27 cellular contexts compared by ENCODE assay signal in genomic region chr3:79847928-79848327, GRCh38.
DNase-seq lines count a peak whose midpoint lies in the region; ATAC-seq, FAIRE-seq and TF ChIP-seq lines count a peak whose summit lies in the region.
"Had no signal": no experiment of that assay in that cellular context is flagged by ENCODE, and none has a peak within 500 bp of the region (broad histone marks: within the 10 kb centered on the region; RNA-seq: fewer than 3 reads in every experiment).

No MANE protein-coding gene starts in this region.

- H3K9me1 ChIP-seq in K562 (ENCODE audit: control insufficient read depth, insufficient read depth, low read length): no peaks in the 10 kb centered on the region

- H3K4me2 ChIP-seq in A549 (no peak overlapping the region), Loucy (ENCODE audit: low read depth, low read length, poor library complexity, severe bottlenecking) (no peak overlapping the region), K562 (ENCODE audit: insufficient read depth, low read length) (no peak overlapping the region)
- H3K4me2 ChIP-seq: BLaER1 had no signal

- H3K4me3 ChIP-seq in A549 (no peak overlapping the region), ACC112 (ENCODE audit: low read depth, low read length) (no peak overlapping the region), Loucy (ENCODE audit: low read length, poor library complexity, severe bottlenecking) (no peak overlapping the region), K562 (no peak overlapping the region)
- H3K4me3 ChIP-seq: BLaER1, GM12878 had no signal

- ATAC-seq in A549 (no peak), K562 (no peak), HG03196 (IDR thresholded peaks at IDR 0.05; ENCODE audit: unreplicated experiment) (no peak), GM19452 (IDR thresholded peaks at IDR 0.05; ENCODE audit: unreplicated experiment) (no peak)
- ATAC-seq: GM12878 had no signal

- POLR2A ChIA-PET in A549 (lab: Yijun Ruan, JAX) (no interaction called here), K562 (lab: Yijun Ruan, JAX) (no interaction called here)

- no peak for FAIRE-seq in A549 (lab: Jason Lieb, UNC)
- FAIRE-seq in K562 (lab: Jason Lieb, UNC): no peak
- FAIRE-seq: A204.1, GM12878, GM12892, GM18507 had no signal

- no peaks in the 10 kb centered on the region for H3K4me1 ChIP-seq in A549
- H3K4me1 ChIP-seq in ACC112 (ENCODE audit: control insufficient read depth, insufficient read depth, low read length, unreplicated experiment): peaks cover 32% of the 10 kb centered on the region
- H3K4me1 ChIP-seq in Loucy (ENCODE audit: insufficient read depth, low read length, poor library complexity, severe bottlenecking): no peaks in the 10 kb centered on the region
- H3K4me1 ChIP-seq in K562 (replicated peaks in 1 of 2; ENCODE audit: control insufficient read depth in 2 of 2, insufficient read depth in 2 of 2, low read length in 2 of 2): no peaks in the 10 kb centered on the region
- H3K4me1 ChIP-seq: BLaER1 had no signal

- no peak for TF ChIP-seq RAD21 in A549 (conservative IDR thresholded peaks at IDR 0.05 in 1 of 2, IDR thresholded peaks at IDR 0.05 in 1 of 2)
- TF ChIP-seq RAD21 in K562 (CRISPR knock-in tag; conservative IDR thresholded peaks at IDR 0.05 in 1 of 2, IDR thresholded peaks at IDR 0.05 in 1 of 2): no peak

- peak overlapping the region; percentile 20 for H2AFZ ChIP-seq in ACC112 (ENCODE audit: low read length, unreplicated experiment)
- peak overlapping the region; percentile 60 for H2AFZ ChIP-seq in Loucy (ENCODE audit: low read length)
- H2AFZ ChIP-seq in K562 (ENCODE audit: low read depth, low read length): no peak overlapping the region

- DNase-seq in A549 (ENCODE audit: low read depth in 1 of 2, low spot score in 1 of 2) (no peak), K562 (ENCODE audit: extremely low read depth in 1 of 4, low spot score in 3 of 4) (no peak), DMS79 (lab: John Stamatoyannopoulos, UW) (no peak), caudate nucleus (lab: John Stamatoyannopoulos, UW) (no peak)
- DNase-seq: 8988T; ACHN; BE2C; C1 segment of cervical spinal cord; CD4-positive, alpha-beta memory T cell; CD4-positive, CD25-positive, alpha-beta regulatory T cell; CD8-positive, alpha-beta memory T cell; COR-L47; DMS 273 treated with DMSO at 0.1 percent for 48 hours; DMS153; DMS53; DND-41; EL; GDM1 had no signal

- TF ChIP-seq POLR2A in A549 (IDR thresholded peaks at IDR 0.05; ENCODE audit: low read length) (no peak), K562 (conservative IDR thresholded peaks at IDR 0.05) (no peak)

- no peak overlapping the region for H3K9ac ChIP-seq in Loucy (ENCODE audit: low read depth, low read length, poor library complexity, severe bottlenecking)
- H3K9ac ChIP-seq in K562 (ENCODE audit: insufficient read depth in 1 of 2, low read depth in 2 of 2, low read length in 2 of 2): no peak overlapping the region
- H3K9ac ChIP-seq: BLaER1 had no signal

- no TSS peak for BruUV-seq in K562 (replicated peaks; lab: Mats Ljungman, UMichigan)

- in situ Hi-C loops in K562 (cut with MboI): no loop called here

- H3K36me3 ChIP-seq in ACC112 (ENCODE audit: insufficient read depth, low read length) (no peaks in the 10 kb centered on the region), Loucy (ENCODE audit: insufficient read depth, low read length) (no peaks in the 10 kb centered on the region), K562 (ENCODE audit: control insufficient read depth, insufficient read depth, low read length) (no peaks in the 10 kb centered on the region)
- H3K36me3 ChIP-seq: BE2C, BLaER1 had no signal

- H4K20me1 ChIP-seq in Loucy (ENCODE audit: insufficient read depth, low read length, poor library complexity, severe bottlenecking) (no peaks in the 10 kb centered on the region), K562 (replicated peaks; ENCODE audit: control insufficient read depth, insufficient read depth, low read length) (no peaks in the 10 kb centered on the region)
- H4K20me1 ChIP-seq: BLaER1 had no signal

- intact Hi-C loops in K562 (cut with micrococcal nuclease): no loop called here

- H3K27ac ChIP-seq in A549 (no peak overlapping the region), ACC112 (ENCODE audit: low read depth, low read length) (no peak overlapping the region), K562 (ENCODE audit: extremely low read depth, low read depth, low read length) (no peak overlapping the region), caudate nucleus (ENCODE audit: low read depth, low read length) (no peak overlapping the region)
- H3K27ac ChIP-seq: BLaER1 had no signal

- peaks cover 4% of the 10 kb centered on the region; the same call in 1 of the 3 replicates for H3K9me3 ChIP-seq in A549
- no peaks in the 10 kb centered on the region for H3K9me3 ChIP-seq in Loucy (ENCODE audit: insufficient read depth, low read depth, low read length)
- no peaks in the 10 kb centered on the region for H3K9me3 ChIP-seq in K562 (replicated peaks; ENCODE audit: control insufficient read depth, insufficient read depth, low read depth, low read length)
- H3K9me3 ChIP-seq: BE2C, BLaER1 had no signal

- H3K9me2 ChIP-seq in Loucy (replicated peaks; ENCODE audit: low read depth, low read length): no peaks in the 10 kb centered on the region

- TF ChIP-seq EP300 in A549 (IDR thresholded peaks at IDR 0.05): no peak
- no peak for TF ChIP-seq EP300 in K562 (IDR thresholded peaks at IDR 0.05; ENCODE audit: low read length)

- no peak for TF ChIP-seq CTCF in A549 (IDR thresholded peaks at IDR 0.05)
- TF ChIP-seq CTCF in Loucy (conservative IDR thresholded peaks at IDR 0.05; ENCODE audit: low read length): no peak
- TF ChIP-seq CTCF in K562 (IDR thresholded peaks at IDR 0.05 in 2 of 3, conservative IDR thresholded peaks at IDR 0.05 in 1 of 3; ENCODE audit: insufficient read depth in 2 of 3, low read depth in 1 of 3, low read length in 3 of 3): no peak

- H3K27me3 ChIP-seq in ACC112 (ENCODE audit: insufficient read depth, low read length) (no peaks in the 10 kb centered on the region), Loucy (ENCODE audit: insufficient read depth, low read length, poor library complexity, severe bottlenecking) (no peaks in the 10 kb centered on the region), K562 (ENCODE audit: control insufficient read depth in 2 of 2, insufficient read depth in 2 of 2, low read length in 2 of 2) (no peaks in the 10 kb centered on the region)
- H3K27me3 ChIP-seq: BE2C, BLaER1 had no signal

- no peaks in the 10 kb centered on the region for H3F3A ChIP-seq in Loucy (ENCODE audit: low read depth)

- H3K79me2 ChIP-seq in ACC112 (ENCODE audit: control insufficient read depth, insufficient read depth, low read length, unreplicated experiment) (no peaks in the 10 kb centered on the region), Loucy (ENCODE audit: insufficient read depth, low read length) (no peaks in the 10 kb centered on the region), K562 (ENCODE audit: control insufficient read depth, insufficient read depth, low read length) (no peaks in the 10 kb centered on the region)

- WGBS in A549 (ENCODE audit: missing lambda C conversion rate): 34% methylated on average over 3 of the region's 3 CpGs
- 0% methylated on average over 3 of the region's 3 CpGs for WGBS in K562 (ENCODE audit: insufficient coverage, low coverage, missing lambda C conversion rate)

- CTCF ChIA-PET in A549 (lab: Yijun Ruan, JAX): no interaction called here
- CTCF ChIA-PET in K562 (lab: Yijun Ruan, JAX; ENCODE audit: low intra/inter-chr PET ratio): no interaction called here

TF ChIP-seq in A549, 52 proteins besides CTCF, POLR2A, EP300 and RAD21:
- TF ChIP-seq JUN (IDR thresholded peaks at IDR 0.05): no peak
- no peak for TF ChIP-seq TFCP2L1 (CRISPR knock-in tag; IDR thresholded peaks at IDR 0.05)
- TF ChIP-seq HMGXB4 (CRISPR knock-in tag; IDR thresholded peaks at IDR 0.05; ENCODE audit: borderline replicate concordance): no peak
- peak; percentile 83 for TF ChIP-seq MAFK (IDR thresholded peaks at IDR 0.05; ENCODE audit: partially characterized antibody)

TF ChIP-seq in K562, 482 proteins besides CTCF, POLR2A, EP300 and RAD21:
- no peak for TF ChIP-seq AFF1 (IDR thresholded peaks at IDR 0.05; ENCODE audit: low read depth in 1 of 2, partially characterized antibody in 2 of 2)
- 0 out of 2 replicates have a peak, but pooled peaks have one; percentile 9 for TF ChIP-seq MAFK (IDR thresholded peaks at IDR 0.05; ENCODE audit: low read length)

Comparison
In these comparisons a context has a peak if more than half of its experiments do, and no peak if none do; other contexts are left out.
1. Of the 35 proteins assayed by ChIP-seq in both K562 and A549: peak only in K562: none; only in A549: none; in both: MAFK; in neither: 34.